In the genomic region with DNA sequence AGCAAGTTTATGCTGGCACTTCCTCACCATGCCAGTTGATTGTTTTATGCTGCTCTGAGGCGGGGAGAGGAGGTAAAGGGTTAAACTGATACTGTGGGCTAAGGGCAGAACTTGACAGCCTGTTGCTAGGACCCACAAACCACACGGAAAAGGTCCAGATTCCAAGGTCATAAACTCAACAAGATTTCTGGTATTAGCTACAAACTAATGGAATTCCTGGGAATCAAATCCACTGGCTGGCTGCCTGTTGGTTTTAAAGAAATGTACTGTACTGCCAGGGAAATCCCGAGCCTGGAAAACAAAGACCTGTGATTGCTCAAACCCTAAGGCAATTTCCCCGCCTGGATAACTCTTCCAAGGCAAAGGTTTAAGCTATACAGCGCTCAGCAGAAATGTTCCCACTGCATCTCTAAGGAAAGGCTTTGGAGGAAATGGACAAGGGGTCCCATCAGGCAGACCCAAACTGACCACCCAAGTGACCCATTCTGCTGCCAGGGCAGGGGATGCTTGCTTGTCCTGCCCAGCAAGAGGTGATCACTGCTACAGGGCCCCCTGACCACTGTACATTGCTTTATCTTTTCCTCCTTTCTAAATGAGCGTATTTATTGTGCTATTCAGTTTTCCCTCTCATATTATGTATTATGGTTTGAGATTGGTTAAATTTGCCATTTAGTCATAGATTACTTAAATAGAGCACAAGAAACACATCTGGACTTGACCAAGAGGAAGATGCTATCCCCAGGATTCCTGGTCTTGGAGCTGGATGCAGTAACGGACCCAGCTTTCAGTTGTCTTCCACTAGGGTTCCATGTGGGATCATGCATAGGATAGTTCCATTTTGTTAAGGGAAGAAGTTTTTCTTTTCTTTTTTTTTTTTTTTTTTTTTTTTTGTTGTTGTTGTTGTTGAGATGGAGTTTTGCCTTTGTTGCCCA, we compare ENCODE assay signal across 10 cellular contexts.
DNase-seq lines count a peak whose midpoint lies in the region; ATAC-seq, FAIRE-seq and TF ChIP-seq lines count a peak whose summit lies in the region.
"Had no signal": no experiment of that assay in that cellular context is flagged by ENCODE, and none has a peak within 500 bp of the region (broad histone marks: within the 10 kb centered on the region; RNA-seq: fewer than 3 reads in every experiment).

No MANE protein-coding gene starts in this region.

- in situ Hi-C loops in G401 (cut with HindIII; ENCODE audit: low sequenced_read_pairs) = no loop called here

- CTCF ChIA-PET in GM10248 (lab: Yijun Ruan, JAX) = interaction anchor here (1.3 to 3.0 kb wide), 5 partner anchors 7 to 115 kb away, joined by 4 to 13 read pairs (median 8); no protein-coding TSS in a partner anchor

- no peak overlapping the region for H3K4me3 Mint-ChIP-seq in astrocyte (ENCODE audit: unreplicated experiment)

- H3K36me3 ChIP-seq in astrocyte (ENCODE audit: insufficient read depth, low read length) (no peaks in the 10 kb centered on the region), right atrium auricular region (no peaks in the 10 kb centered on the region)

- no peaks in the 10 kb centered on the region for H4K20me1 ChIP-seq in astrocyte (ENCODE audit: insufficient read depth, low read length)

- peak overlapping the region; percentile 68 for H3K9ac ChIP-seq in astrocyte (ENCODE audit: low read length)

- H3K9me3 ChIP-seq in astrocyte (ENCODE audit: insufficient read depth, low read depth, low read length) (no peaks in the 10 kb centered on the region), right atrium auricular region (no peaks in the 10 kb centered on the region)

- H3K27me3 ChIP-seq in astrocyte (ENCODE audit: insufficient read depth, low read length) (no peaks in the 10 kb centered on the region), right atrium auricular region (no peaks in the 10 kb centered on the region)

- peaks cover 6% of the 10 kb centered on the region for H3K36me3 Mint-ChIP-seq in astrocyte (ENCODE audit: low read depth, unreplicated experiment)

- TF ChIP-seq CTCF in astrocyte (IDR thresholded peaks at IDR 0.05; ENCODE audit: insufficient read depth, low read depth, low read length) (no peak), right atrium auricular region (IDR thresholded peaks at IDR 0.05) (no peak), GM10248 (IDR thresholded peaks at IDR 0.05; ENCODE audit: control extremely low read depth, extremely low read depth, low read depth, missing control alignments) (no peak)

- peaks cover 10% of the 10 kb centered on the region for H3K9me3 Mint-ChIP-seq in astrocyte (ENCODE audit: unreplicated experiment)

- H3K4me1 Mint-ChIP-seq in astrocyte (ENCODE audit: low read depth, unreplicated experiment) = peaks cover 29% of the 10 kb centered on the region

- H2AFZ ChIP-seq in astrocyte (ENCODE audit: low read depth, low read length) = no peak overlapping the region

- peak overlapping the region; percentile 46 for H3K4me2 ChIP-seq in astrocyte (ENCODE audit: low read length)

- DNase-seq in G401 (ENCODE audit: low spot score) = peak; percentile 65
- peak; percentile 99 for DNase-seq in astrocyte (ENCODE audit: low read depth)
- DNase-seq in right atrium auricular region (ENCODE audit: low spot score) = peak; percentile 70
- DNase-seq in renal cortical epithelial cell (ENCODE audit: low read depth) = peak; percentile 100
- no peak for DNase-seq in GM19240 (ENCODE audit: insufficient read length, low spot score)
- no peak for DNase-seq in GM10248 (ENCODE audit: extremely low spot score)
- DNase-seq: occipital lobe, RPMI8226 had no signal

- no peaks in the 10 kb centered on the region for H3K79me2 ChIP-seq in astrocyte (ENCODE audit: insufficient read depth, low read length)

- peak; percentile 29 for FAIRE-seq in astrocyte (lab: Jason Lieb, UNC)

- no peaks in the 10 kb centered on the region for H3K27me3 Mint-ChIP-seq in astrocyte (ENCODE audit: low read depth, unreplicated experiment)

- H3K4me3 ChIP-seq in astrocyte (ENCODE audit: insufficient read depth, low read depth, low read length) = no peak overlapping the region
- H3K4me3 ChIP-seq in right atrium auricular region = no peak overlapping the region

- POLR2A ChIA-PET in GM10248 (lab: Yijun Ruan, JAX) = interaction anchor here (0.6 to 1.5 kb wide), 3 partner anchors 9 to 22 kb away, joined by 3 to 7 read pairs (median 4); no protein-coding TSS in a partner anchor

- peak overlapping the region; percentile 84 for H3K27ac ChIP-seq in astrocyte (ENCODE audit: low read depth, low read length)
- H3K27ac ChIP-seq in right atrium auricular region = peak overlapping the region; percentile 1 to 26

- H3K4me1 ChIP-seq in astrocyte (ENCODE audit: insufficient read depth, low read length) (peaks cover 43% of the 10 kb centered on the region), right atrium auricular region (peaks cover 0 to 23% of the 10 kb centered on the region in 2 donors)

- H3K27ac Mint-ChIP-seq in astrocyte (ENCODE audit: unreplicated experiment) = peak overlapping the region; percentile 89

- ATAC-seq in GM18870 (IDR thresholded peaks at IDR 0.05; ENCODE audit: unreplicated experiment) = no peak
- no peak for ATAC-seq in GM18517 (IDR thresholded peaks at IDR 0.05; ENCODE audit: unreplicated experiment)

Comparison
In these comparisons a context has a peak if more than half of its experiments do, and no peak if none do; other contexts are left out.
1. DNase-seq: peak in G401 (single experiment), astrocyte (single experiment), right atrium auricular region (single experiment) and renal cortical epithelial cell (single experiment); none in GM19240 (single experiment) and GM10248 (single experiment).